ENCODE assay signal across 16 cellular contexts in the genomic region with DNA sequence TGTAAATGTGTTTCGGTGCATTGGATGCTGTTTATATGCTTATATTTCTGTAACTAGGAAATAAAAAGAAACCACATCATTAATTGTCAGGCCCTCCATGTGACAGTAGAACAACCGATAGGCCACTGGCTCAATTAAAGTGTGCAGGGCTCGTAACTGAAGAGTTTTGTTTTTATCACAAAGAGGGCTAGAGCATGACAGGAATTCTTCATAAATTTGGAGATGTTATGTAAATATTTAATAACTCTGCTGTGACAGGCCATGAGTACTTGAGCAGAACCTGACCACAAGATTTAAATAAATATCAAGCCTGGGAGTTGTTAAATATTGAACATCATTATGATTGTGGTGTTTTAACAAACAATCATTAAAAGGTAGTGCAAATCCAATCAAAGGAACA. TPM values are rescaled to one million over a fixed set of nuclear protein-coding genes. Genes with fewer than 3 reads are reported as not detected.
A peak's percentile ranks its signal among the peaks of the same experiment; 100 is the strongest.
DNase-seq lines count a peak whose midpoint lies in the region; ATAC-seq and TF ChIP-seq lines count a peak whose summit lies in the region.
"Had no signal": no experiment of that assay in that cellular context is flagged by ENCODE, and none has a peak within 500 bp of the region (broad histone marks: within the 10 kb centered on the region; RNA-seq: fewer than 3 reads in every experiment).

No MANE protein-coding gene starts in this region.

- ATAC-seq in right lobe of liver = no peak
- ATAC-seq: HepG2, SK-N-SH treated with all-trans-retinoic acid at 6 μM for 48 hours had no signal

- H3K4me1 ChIP-seq in right lobe of liver = no peaks in the 10 kb centered on the region
- H3K4me1 ChIP-seq: Caco-2, Peyer's patch had no signal

- no peak overlapping the region for H3K27ac ChIP-seq in right lobe of liver
- H3K27ac ChIP-seq: Peyer's patch had no signal

- intact Hi-C loops in right lobe of liver (cut with DNase I) = no loop called here

- TF ChIP-seq CTCF in right lobe of liver (IDR thresholded peaks at IDR 0.05) = no peak

- DNase-seq in COLO668 (lab: John Stamatoyannopoulos, UW; ENCODE audit: unreplicated experiment) (peak; percentile 31), DMS153 treated with DMSO at 0.1 percent for 48 hours (lab: John Stamatoyannopoulos, UW; ENCODE audit: unreplicated experiment) (peak; percentile 13), NCI-H2196 (lab: John Stamatoyannopoulos, UW; ENCODE audit: unreplicated experiment) (peak; percentile 21), SHP77 (lab: John Stamatoyannopoulos, UW) (peak; percentile 28 to 49), right lobe of liver (no peak), GOT3 (lab: John Stamatoyannopoulos, UW) (no peak), NCI-H1930 (lab: John Stamatoyannopoulos, UW) (no peak)
- DNase-seq: Caco-2, GF-D8, KG1, NCI-H1694, Peyer's patch, Right ventricle myocardium superior, T-helper 1 cell had no signal

- 52% methylated on average over 3 of the region's 3 CpGs for WGBS in right lobe of liver (ENCODE audit: insufficient coverage, low coverage, low lambda C conversion rate, missing lambda C conversion rate)

- no peak for TF ChIP-seq POLR2A in right lobe of liver (IDR thresholded peaks at IDR 0.05)

- H3K27me3 ChIP-seq in right lobe of liver = no peaks in the 10 kb centered on the region
- H3K27me3 ChIP-seq: Peyer's patch had no signal

- H3K36me3 ChIP-seq in right lobe of liver = no peaks in the 10 kb centered on the region
- H3K36me3 ChIP-seq: Peyer's patch had no signal

- H3K9me3 ChIP-seq in right lobe of liver = no peaks in the 10 kb centered on the region
- H3K9me3 ChIP-seq: Caco-2, Peyer's patch had no signal

- no peak overlapping the region for H3K4me3 ChIP-seq in right lobe of liver
- H3K4me3 ChIP-seq: Peyer's patch had no signal

RNA-seq across cellular contexts. Expression of gene MID1, which starts 55.9 kb away (rescaled TPM):
- 1 to 10 TPM; 2.2 to 10.0 (median 4.6) TPM for total RNA-seq in right lobe of liver

Comparison
In these comparisons a context has a peak if more than half of its experiments do, and no peak if none do; other contexts are left out.
1. DNase-seq: peak in COLO668 (single experiment), DMS153 treated with DMSO at 0.1 percent for 48 hours (single experiment), NCI-H2196 (single experiment) and SHP77 (2 of 2); none in right lobe of liver (0 of 3), GOT3 (single experiment) and NCI-H1930 (0 of 2).